Comparison of ENCODE assay signal across 11 cellular contexts in genomic region chr3:134299185-134299887, GRCh38. TPM values are rescaled to one million over a fixed set of nuclear protein-coding genes. Genes with fewer than 3 reads are reported as not detected.
DNase-seq lines count a peak whose midpoint lies in the region; ATAC-seq, FAIRE-seq and TF ChIP-seq lines count a peak whose summit lies in the region.
"Had no signal": no experiment of that assay in that cellular context is flagged by ENCODE, and none has a peak within 500 bp of the region (broad histone marks: within the 10 kb centered on the region; RNA-seq: fewer than 3 reads in every experiment).

No MANE protein-coding gene starts in this region.

- peaks cover 3% of the 10 kb centered on the region for H3K9me3 Mint-ChIP-seq in activated CD4-positive, alpha-beta T cell treated with anti-CD3 and anti-CD28 coated beads for 36 hours (ENCODE audit: low read depth)
- H3K9me3 Mint-ChIP-seq: central memory CD8-positive, alpha-beta T cell had no signal

- no peaks in the 10 kb centered on the region for H3K9me2 ChIP-seq in OCI-LY7 (ENCODE audit: insufficient read depth, low read length)

- no peaks in the 10 kb centered on the region for H3K27me3 ChIP-seq in bronchial epithelial cell (ENCODE audit: control insufficient read depth, insufficient read depth, low read length)

- H3K27ac ChIP-seq in OCI-LY7 (ENCODE audit: low read depth, low read length, poor library complexity, severe bottlenecking) = no peak overlapping the region
- H3K27ac ChIP-seq: skin epidermis had no signal

- H3K4me3 ChIP-seq in Jurkat, Clone E6-1 (ENCODE audit: low read length) = no peak overlapping the region
- H3K4me3 ChIP-seq in bronchial epithelial cell (ENCODE audit: low read depth, low read length) (no peak overlapping the region), mucosa of descending colon (no peak overlapping the region), OCI-LY7 (ENCODE audit: low read depth, low read length, poor library complexity, severe bottlenecking) (no peak overlapping the region)
- H3K4me3 ChIP-seq: skin epidermis had no signal

- H3K36me3 Mint-ChIP-seq in activated CD4-positive, alpha-beta T cell treated with anti-CD3 and anti-CD28 coated beads for 36 hours (ENCODE audit: low read depth) = peaks cover 5% of the 10 kb centered on the region

- H3K4me1 ChIP-seq in mucosa of descending colon (ENCODE audit: low read depth) (no peaks in the 10 kb centered on the region), OCI-LY7 (ENCODE audit: insufficient read depth, low read length, poor library complexity, severe bottlenecking) (no peaks in the 10 kb centered on the region)

- H4K20me1 ChIP-seq in OCI-LY7 (ENCODE audit: insufficient read depth, low read length) = no peaks in the 10 kb centered on the region

- H3K27ac Mint-ChIP-seq in activated CD4-positive, alpha-beta T cell treated with anti-CD3 and anti-CD28 coated beads for 36 hours = no peak overlapping the region

- H3K4me1 Mint-ChIP-seq in activated CD4-positive, alpha-beta T cell treated with anti-CD3 and anti-CD28 coated beads for 36 hours = no peaks in the 10 kb centered on the region
- H3K4me1 Mint-ChIP-seq: central memory CD8-positive, alpha-beta T cell had no signal

- no peak overlapping the region for H3K4me3 Mint-ChIP-seq in activated CD4-positive, alpha-beta T cell treated with anti-CD3 and anti-CD28 coated beads for 36 hours
- H3K4me3 Mint-ChIP-seq: central memory CD8-positive, alpha-beta T cell had no signal

- no peak overlapping the region for H3K4me2 ChIP-seq in OCI-LY7 (ENCODE audit: low read length)

- no peak for FAIRE-seq in bronchial epithelial cell (lab: Jason Lieb, UNC)
- FAIRE-seq: RCC 7860 had no signal

- intact Hi-C loops in mucosa of descending colon (cut with DNase I, micrococcal nuclease) = loop anchor here (5.0 kb wide), 1 partner anchor 87 kb away; no protein-coding TSS in a partner anchor
- intact Hi-C loops in activated CD4-positive, alpha-beta T cell treated with anti-CD3 and anti-CD28 coated beads for 36 hours (cut with DNase I, micrococcal nuclease) = loop anchor here (1.0 to 10.0 kb wide), 2 partner anchors 86 to 375 kb away; no protein-coding TSS in a partner anchor
- intact Hi-C loops in OCI-LY7 (cut with micrococcal nuclease; ENCODE audit: unreplicated experiment) = no loop called here

- no peaks in the 10 kb centered on the region for H3K79me2 ChIP-seq in OCI-LY7 (ENCODE audit: insufficient read depth, low read depth, low read length)

- H3K27me3 Mint-ChIP-seq in activated CD4-positive, alpha-beta T cell treated with anti-CD3 and anti-CD28 coated beads for 36 hours = peaks cover 32% of the 10 kb centered on the region

- H3K9me3 ChIP-seq in mucosa of descending colon (no peaks in the 10 kb centered on the region), OCI-LY7 (ENCODE audit: low read length) (peaks cover 7% of the 10 kb centered on the region; the same call in 1 of the 2 replicates)

- peak; percentile 37 for DNase-seq in COR-L47 (lab: John Stamatoyannopoulos, UW)
- peak; percentile 5 for DNase-seq in Jurkat, Clone E6-1 (ENCODE audit: low read depth, low spot score)
- DNase-seq in bronchial epithelial cell (ENCODE audit: low read depth) = no peak
- DNase-seq in mucosa of descending colon = peak in 2 of 3 donors; percentile 27 to 34
- no peak for DNase-seq in amygdala (lab: John Stamatoyannopoulos, UW)
- no peak for DNase-seq in activated CD4-positive, alpha-beta T cell treated with anti-CD3 and anti-CD28 coated beads for 36 hours
- no peak for DNase-seq in activated T-cell treated with anti-CD3 and anti-CD28 coated beads, Interleukin-2, amount 50 U/mL, for 48 hours
- no peak for DNase-seq in OCI-LY7 (ENCODE audit: low spot score)

- H3K36me3 ChIP-seq in bronchial epithelial cell (ENCODE audit: control insufficient read depth, insufficient read depth, low read length) (no peaks in the 10 kb centered on the region), mucosa of descending colon (ENCODE audit: low read depth) (no peaks in the 10 kb centered on the region), OCI-LY7 (ENCODE audit: insufficient read depth, low read length) (no peaks in the 10 kb centered on the region)

- TF ChIP-seq CTCF in bronchial epithelial cell (IDR thresholded peaks at IDR 0.05; ENCODE audit: insufficient read depth, low read length, severe bottlenecking) = peak; percentile 38
- TF ChIP-seq CTCF in mucosa of descending colon (IDR thresholded peaks at IDR 0.05) = no peak
- no peak for TF ChIP-seq CTCF in OCI-LY7 (conservative IDR thresholded peaks at IDR 0.05; ENCODE audit: low read length)

- H2AFZ ChIP-seq in OCI-LY7 (ENCODE audit: low read length) = no peak overlapping the region

- no TSS peak for BruUV-seq in OCI-LY7 (replicated peaks; lab: Mats Ljungman, UMichigan)

- CTCF ChIA-PET in activated CD4-positive, alpha-beta T cell treated with anti-CD3 and anti-CD28 coated beads for 36 hours (lab: Charles Lee) = interaction anchor here (1.4 to 2.5 kb wide), 2 partner anchors 87 to 101 kb away, joined by 3 to 11 read pairs; no protein-coding TSS in a partner anchor
- CTCF ChIA-PET in OCI-LY7 (lab: Charles Lee; ENCODE audit: unreplicated experiment) = no interaction called here

- POLR2A ChIA-PET in activated CD4-positive, alpha-beta T cell treated with anti-CD3 and anti-CD28 coated beads for 36 hours (lab: Charles Lee) = no interaction called here
- POLR2A ChIA-PET in OCI-LY7 (lab: Charles Lee) = no interaction called here

- ATAC-seq in mucosa of descending colon = peak; percentile 91
- ATAC-seq in activated CD4-positive, alpha-beta T cell treated with anti-CD3 and anti-CD28 coated beads for 36 hours = no peak

RNA-seq across cellular contexts. Expression of gene RYK, which starts 48.7 kb away (rescaled TPM):
- polyA plus RNA-seq in Jurkat, Clone E6-1 (2012; ENCODE audit: insufficient read depth, insufficient read length) = 20.7 TPM
- 85.0 and 85.1 TPM in 2 replicates for total RNA-seq in bronchial epithelial cell
- 10 to 100 TPM; 36.3 to 80.6 (median 43.7) TPM for total RNA-seq in mucosa of descending colon
- total RNA-seq in activated CD4-positive, alpha-beta T cell treated with anti-CD3 and anti-CD28 coated beads for 36 hours = 10 to 100 TPM; 23.5 to 24.0 TPM
- 24.8 and 25.0 TPM in 2 replicates for total RNA-seq in OCI-LY7 (2014; rRNA removed; shearing (Covaris generic))
- 22.5 and 25.5 TPM in 2 replicates for total RNA-seq in OCI-LY7 (2022)

Comparison
In these comparisons a context has a peak if more than half of its experiments do, and no peak if none do; other contexts are left out.
1. DNase-seq: peak in COR-L47 (single experiment), Jurkat, Clone E6-1 (single experiment) and mucosa of descending colon (2 of 3); none in bronchial epithelial cell (single experiment), amygdala (0 of 56), activated CD4-positive, alpha-beta T cell treated with anti-CD3 and anti-CD28 coated beads for 36 hours (single experiment), activated T-cell treated with anti-CD3 and anti-CD28 coated beads, Interleukin-2, amount 50 U/mL, for 48 hours (0 of 2) and OCI-LY7 (single experiment).